ENCODE assay signal across 1 cellular context in the genomic region with DNA sequence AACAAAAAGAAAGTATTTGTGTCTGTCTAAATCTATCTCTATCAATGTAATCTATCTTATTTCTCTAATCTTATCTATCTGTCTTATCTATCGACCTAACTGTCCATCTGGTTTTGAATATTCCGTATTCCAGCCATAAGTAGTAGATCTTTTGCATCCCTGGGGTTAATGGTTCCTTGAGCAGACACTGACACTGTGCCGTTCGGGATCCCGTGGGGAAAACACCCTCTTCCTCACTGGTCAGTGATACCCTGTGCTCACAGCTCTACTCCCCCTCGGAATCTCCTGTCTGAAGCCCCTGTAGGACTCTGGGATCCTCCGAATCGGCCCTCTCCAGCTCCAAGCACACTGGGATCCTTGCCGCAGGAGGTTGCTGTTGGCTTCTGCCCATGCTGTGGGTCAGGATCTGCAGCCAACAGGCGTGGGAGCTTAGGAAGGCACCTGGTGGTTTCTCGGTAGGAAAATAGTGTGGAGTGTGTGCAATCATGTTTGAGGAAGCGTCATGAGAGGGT.
TF ChIP-seq lines count a peak whose summit lies in the region.

No MANE protein-coding gene starts in this region.

TF ChIP-seq in HEK293, 187 proteins besides CTCF, POLR2A, EP300 and RAD21 (continued from another document):
- TF ChIP-seq IKZF3 (tag by site-specific recombination; IDR thresholded peaks at IDR 0.05) (0 out of 2 replicates have a peak, but pooled peaks have one; percentile 25), ZNF132 (tag by site-specific recombination; IDR thresholded peaks at IDR 0.05; ENCODE audit: borderline replicate concordance) (no peak)
